ENCODE assay signal across 20 cellular contexts in the genomic region with DNA sequence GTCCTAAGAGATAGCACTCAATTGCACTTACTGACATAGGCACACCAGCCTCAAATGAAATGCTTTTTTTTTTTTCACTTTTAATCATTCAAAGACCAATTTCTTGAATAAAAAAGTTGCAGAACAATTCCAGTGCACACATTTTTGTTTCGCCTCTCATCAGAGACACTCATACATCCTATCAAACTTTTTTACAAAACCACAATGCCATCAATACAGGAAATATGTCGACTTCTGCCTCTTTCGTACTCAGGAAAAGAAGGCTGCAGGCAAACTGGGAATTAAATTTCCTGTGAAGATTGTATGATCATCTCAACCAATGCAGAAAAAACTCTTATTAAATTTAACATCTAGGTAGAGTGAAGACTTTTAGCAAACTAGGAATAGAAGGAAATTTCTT.
"Had no signal": no experiment of that assay in that cellular context is flagged by ENCODE, and none has a peak within 500 bp of the region (broad histone marks: within the 10 kb centered on the region; RNA-seq: fewer than 3 reads in every experiment).

No MANE protein-coding gene starts in this region.

- H3K27ac ChIP-seq: epithelial cell of prostate, esophagus muscularis mucosa, gastroesophageal sphincter, neutrophil, psoas muscle, spleen, testis, tibial nerve had no signal

- H3K4me1 ChIP-seq: esophagus muscularis mucosa, gastroesophageal sphincter, psoas muscle, spleen, testis, tibial nerve had no signal

- DNase-seq: effector memory CD8-positive, alpha-beta T cell; glutamatergic neuron; islet precursor cell; mucosa of descending colon; naive thymus-derived CD8-positive, alpha-beta T cell; psoas muscle; retina; spleen; stimulated activated CD4-positive, alpha-beta T cell treated with anti-CD3 and anti-CD28 coated beads, Interleukin-2, amount 100 ng/mL, for 24 hours; stimulated activated CD4-positive, alpha-beta T cell treated with anti-CD3 and anti-CD28 coated beads, Interleukin-4, amount 100 ng/mL, for 4 hours; stimulated activated naive B cell treated with anti-CD40 and anti-IgM and Interleukin-4, amounts not matched to agents 10 μg/mL and 1 μg/mL and 100 μg/mL, for 72 hours; stimulated activated naive CD8-positive, alpha-beta T cell treated with anti-CD3 and anti-CD28 coated beads, Interleukin-15, amount 100 ng/mL, for 72 hours; testis had no signal

- ATAC-seq: effector memory CD8-positive, alpha-beta T cell; gastroesophageal sphincter; left lobe of liver; mucosa of descending colon; naive thymus-derived CD8-positive, alpha-beta T cell; psoas muscle; sciatic nerve; stimulated activated naive B cell treated with anti-CD40 and anti-IgM and Interleukin-4, amounts not matched to agents 10 μg/mL and 1 μg/mL and 100 μg/mL, for 72 hours; stimulated activated naive CD8-positive, alpha-beta T cell treated with anti-CD3 and anti-CD28 coated beads, Interleukin-15, amount 100 ng/mL, for 72 hours had no signal

- H3K4me3 ChIP-seq: esophagus muscularis mucosa, gastroesophageal sphincter, mucosa of descending colon, psoas muscle, spleen, testis, tibial nerve had no signal

- H3K27me3 ChIP-seq: esophagus muscularis mucosa, neutrophil, testis, tibial nerve had no signal

- H3K36me3 ChIP-seq: esophagus muscularis mucosa, gastroesophageal sphincter, neutrophil, spleen, tibial nerve had no signal

- H3K9me3 ChIP-seq: esophagus muscularis mucosa, gastroesophageal sphincter, mucosa of descending colon, neutrophil, psoas muscle, spleen, testis, tibial nerve had no signal
